16 cellular contexts compared by ENCODE assay signal in the genomic region with DNA sequence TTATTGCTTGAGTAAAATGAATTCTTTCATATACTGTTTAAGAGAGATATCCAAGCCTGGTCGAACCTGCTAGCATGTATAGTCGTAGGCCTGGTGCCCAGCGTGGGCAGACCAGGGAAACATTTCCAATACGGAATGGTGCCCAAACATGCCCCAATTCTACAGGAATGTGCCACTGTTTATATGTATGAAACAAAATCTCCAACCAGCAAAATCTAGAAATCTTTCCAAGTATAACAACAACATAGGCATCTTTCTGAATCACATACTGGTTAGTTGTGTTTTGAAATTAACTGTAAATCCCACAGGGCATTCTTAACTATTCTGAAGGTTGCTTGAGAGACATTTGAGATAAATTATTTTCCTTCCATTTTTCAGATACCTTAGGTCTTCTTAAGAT. TPM values are rescaled to one million over a fixed set of nuclear protein-coding genes. Genes with fewer than 3 reads are reported as not detected.
DNase-seq lines count a peak whose midpoint lies in the region; ATAC-seq and TF ChIP-seq lines count a peak whose summit lies in the region.
"Had no signal": no experiment of that assay in that cellular context is flagged by ENCODE, and none has a peak within 500 bp of the region (broad histone marks: within the 10 kb centered on the region; RNA-seq: fewer than 3 reads in every experiment).

No MANE protein-coding gene starts in this region.

- peak overlapping the region; percentile 71 for H2AFZ ChIP-seq in mammary epithelial cell (ENCODE audit: low read depth, low read length)

- H3K9ac ChIP-seq in mammary epithelial cell (ENCODE audit: insufficient read depth, low read length) = no peak overlapping the region

- H3K4me3 Mint-ChIP-seq in MCF 10A (ENCODE audit: unreplicated experiment) = no peak overlapping the region
- H3K4me3 Mint-ChIP-seq: CD14-positive monocyte; CD8-positive, alpha-beta T cell had no signal

- BruUV-seq in mammary epithelial cell (replicated peaks; lab: Mats Ljungman, UMichigan) (no TSS peak), MCF 10A (replicated peaks; lab: Mats Ljungman, UMichigan) (no TSS peak)

- in situ Hi-C loops in mammary epithelial cell (cut with MboI; ENCODE audit: low sequenced_read_pairs in 2 of 2) = no loop called here

- H3K36me3 Mint-ChIP-seq in MCF 10A (ENCODE audit: insufficient read depth, unreplicated experiment) = no peaks in the 10 kb centered on the region
- H3K36me3 Mint-ChIP-seq: CD14-positive monocyte; CD8-positive, alpha-beta T cell had no signal

- H3K36me3 ChIP-seq in mammary epithelial cell (ENCODE audit: insufficient read depth, low read length) (no peaks in the 10 kb centered on the region), suprapubic skin (no peaks in the 10 kb centered on the region)
- H3K36me3 ChIP-seq: HAP-1 had no signal

- H3K9me3 Mint-ChIP-seq in MCF 10A (ENCODE audit: unreplicated experiment) = no peaks in the 10 kb centered on the region
- H3K9me3 Mint-ChIP-seq: CD8-positive, alpha-beta T cell had no signal

- CTCF ChIA-PET in mammary epithelial cell (lab: Charles Lee; ENCODE audit: low non-redundant PET) = no interaction called here
- CTCF ChIA-PET in MCF 10A (lab: Yijun Ruan, JAX) = no interaction called here

- no peak for ATAC-seq in foreskin keratinocyte
- ATAC-seq: CD8-positive, alpha-beta T cell had no signal

- H3K27me3 Mint-ChIP-seq in MCF 10A (ENCODE audit: insufficient read depth, unreplicated experiment) = no peaks in the 10 kb centered on the region

- DNase-seq in mammary epithelial cell (peak; percentile 65), MCF 10A (ENCODE audit: unreplicated experiment) (no peak), epithelial cell of esophagus (ENCODE audit: low read depth) (peak; percentile 82), foreskin keratinocyte (peak; percentile 21 to 45), suprapubic skin (ENCODE audit: low spot score in 2 of 2) (no peak), dermis blood vessel endothelial cell (no peak), amygdala (lab: John Stamatoyannopoulos, UW) (no peak), kidney glomerular epithelial cell (lab: John Stamatoyannopoulos, UW) (no peak)
- DNase-seq: CD8-positive, alpha-beta T cell; COR-L47; DMS153; DND-41; GDM1 had no signal

- TF ChIP-seq POLR2A in suprapubic skin (IDR thresholded peaks at IDR 0.05) = no peak

- no peak overlapping the region for H3K4me3 ChIP-seq in mammary epithelial cell (replicated peaks in 1 of 3; ENCODE audit: insufficient read depth in 1 of 3, low read depth in 2 of 3, low read length in 3 of 3)
- no peak overlapping the region for H3K4me3 ChIP-seq in epithelial cell of esophagus (ENCODE audit: low read length)
- H3K4me3 ChIP-seq in suprapubic skin = no peak overlapping the region
- H3K4me3 ChIP-seq: HAP-1 had no signal

- no peaks in the 10 kb centered on the region for H3K79me2 ChIP-seq in mammary epithelial cell (ENCODE audit: insufficient read depth, low read length)

- no peaks in the 10 kb centered on the region for H3K4me1 Mint-ChIP-seq in MCF 10A (ENCODE audit: insufficient read depth, unreplicated experiment)

- no peak overlapping the region for H3K27ac Mint-ChIP-seq in MCF 10A (ENCODE audit: low read depth, unreplicated experiment)
- H3K27ac Mint-ChIP-seq: CD8-positive, alpha-beta T cell had no signal

- H3K4me1 ChIP-seq in mammary epithelial cell (ENCODE audit: insufficient read depth, low read length) (peaks cover 15% of the 10 kb centered on the region), foreskin keratinocyte (no peaks in the 10 kb centered on the region), suprapubic skin (peaks cover 11% of the 10 kb centered on the region)
- H3K4me1 ChIP-seq: HAP-1 had no signal

- WGBS in mammary epithelial cell (ENCODE audit: low coverage, missing lambda C conversion rate) = 4% methylated on average over 4 of the region's 4 CpGs
- WGBS in suprapubic skin = 62% methylated on average over 4 of the region's 4 CpGs

- H4K20me1 ChIP-seq in mammary epithelial cell (ENCODE audit: insufficient read depth, low read length) = no peaks in the 10 kb centered on the region

- TF ChIP-seq CTCF in mammary epithelial cell (conservative IDR thresholded peaks at IDR 0.05 in 1 of 2, IDR thresholded peaks at IDR 0.05 in 1 of 2; ENCODE audit: extremely low read depth in 1 of 2, insufficient read depth in 1 of 2, low read depth in 1 of 2, low read length in 2 of 2) (no peak), MCF 10A (IDR thresholded peaks at IDR 0.05; ENCODE audit: unreplicated experiment) (no peak), epithelial cell of esophagus (IDR thresholded peaks at IDR 0.05; ENCODE audit: insufficient read depth, low read depth, low read length, missing control alignments) (no peak), foreskin keratinocyte (conservative IDR thresholded peaks at IDR 0.05) (no peak), suprapubic skin (IDR thresholded peaks at IDR 0.05) (no peak)

- dilution Hi-C loops in mammary epithelial cell (cut with HindIII; ENCODE audit: low sequenced_read_pairs) = no loop called here

- intact Hi-C loops in mammary epithelial cell (cut with micrococcal nuclease) (no loop called here), MCF 10A (cut with micrococcal nuclease) (no loop called here)

- no peak for TF ChIP-seq EP300 in suprapubic skin (IDR thresholded peaks at IDR 0.05)

- POLR2A ChIA-PET in MCF 10A (lab: Yijun Ruan, JAX) = interaction anchor here (0.9 to 3.4 kb wide), 2 partner anchors 11 to 16 kb away, joined by 3 to 11 read pairs; no protein-coding TSS in a partner anchor

- H3K4me2 ChIP-seq in mammary epithelial cell (ENCODE audit: insufficient read depth, low read depth, low read length) = peak overlapping the region; percentile 48

- H3K27ac ChIP-seq in mammary epithelial cell (ENCODE audit: insufficient read depth, low read depth, low read length) = no peak overlapping the region
- H3K27ac ChIP-seq in foreskin keratinocyte = no peak overlapping the region
- H3K27ac ChIP-seq in suprapubic skin = peak overlapping the region; percentile 55
- H3K27ac ChIP-seq: 22Rv1 had no signal

- H3K9me3 ChIP-seq in mammary epithelial cell (replicated peaks; ENCODE audit: insufficient read depth, low read length) (no peaks in the 10 kb centered on the region), suprapubic skin (no peaks in the 10 kb centered on the region)
- H3K9me3 ChIP-seq: HAP-1 had no signal

- H3K27me3 ChIP-seq in mammary epithelial cell (ENCODE audit: insufficient read depth, low read length) (no peaks in the 10 kb centered on the region), foreskin keratinocyte (no peaks in the 10 kb centered on the region), suprapubic skin (no peaks in the 10 kb centered on the region)

RNA-seq across cellular contexts. Expression of a gene that starts 17.0 kb away (rescaled TPM):
- total RNA-seq in mammary epithelial cell (10 to 100 TPM; 50.3 to 56.2 TPM), MCF 10A (2022) (26.5 and 32.5 TPM in 2 replicates), foreskin keratinocyte (33.4 and 35.7 TPM in 2 replicates), suprapubic skin (10 to 100 TPM; 27.6 to 46.5 (median 39.8) TPM), dermis blood vessel endothelial cell (36.9 and 53.0 TPM in 2 replicates)
- polyA plus RNA-seq in mammary epithelial cell (19.5 TPM), foreskin keratinocyte (11.4 and 15.9 TPM in 2 replicates)
- polyA minus RNA-seq in mammary epithelial cell = 56.6 TPM

Comparison
In these comparisons a context has a peak if more than half of its experiments do, and no peak if none do; other contexts are left out.
1. DNase-seq: peak in mammary epithelial cell (single experiment), epithelial cell of esophagus (single experiment) and foreskin keratinocyte (2 of 2); none in MCF 10A (single experiment), suprapubic skin (0 of 2), dermis blood vessel endothelial cell (single experiment), amygdala (0 of 56) and kidney glomerular epithelial cell (single experiment).